In the genomic region with DNA sequence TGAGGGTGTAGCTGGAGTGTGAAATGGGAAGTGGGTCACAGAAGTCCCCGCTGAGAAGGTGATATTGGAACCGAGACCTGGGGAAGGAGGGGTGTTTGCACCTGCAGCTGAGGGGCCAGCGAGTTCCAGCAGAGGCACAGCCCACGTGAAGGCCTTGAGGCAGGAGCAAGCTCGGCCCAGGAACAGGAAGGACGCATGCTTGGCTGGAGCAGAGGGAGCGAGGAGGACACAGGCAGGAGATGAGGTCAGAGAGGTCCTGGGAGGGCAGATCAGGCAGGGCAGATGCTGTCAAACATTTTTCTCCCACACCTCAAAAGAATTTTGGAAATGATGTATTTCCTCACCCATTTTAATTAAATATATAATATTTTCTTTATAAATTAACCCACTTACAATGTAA, we compare ENCODE assay signal across 22 cellular contexts. TPM values are rescaled to one million over a fixed set of nuclear protein-coding genes. Genes with fewer than 3 reads are reported as not detected.
"Had no signal": no experiment of that assay in that cellular context is flagged by ENCODE, and none has a peak within 500 bp of the region (broad histone marks: within the 10 kb centered on the region; RNA-seq: fewer than 3 reads in every experiment).

No MANE protein-coding gene starts in this region.

- DNase-seq: activated CD4-positive, alpha-beta memory T cell treated with anti-CD3 and anti-CD28 coated beads for 36 hours; activated CD4-positive, alpha-beta T cell treated with anti-CD3 and anti-CD28 coated beads, Interleukin-2, amount 10 ng/mL, durations not matched to agents 7 days and 5 days; activated CD4-positive, CD25-positive, alpha-beta regulatory T cell; activated CD8-positive, alpha-beta memory T cell treated with anti-CD3 and anti-CD28 coated beads for 24 hours; activated effector memory CD4-positive, alpha-beta T cell treated with anti-CD3 and anti-CD28 coated beads, Interleukin-2, amount 50 U/mL, for 16 hours; activated naive CD4-positive, alpha-beta T cell treated with Interleukin-2 at 50 U/mL for 16 hours; activated T-cell treated with anti-CD3 and anti-CD28 coated beads, Interleukin-2, amount 50 U/mL, for 4 hours; NCI-H1092; NCI-H1417; NCI-H1930; NCI-H345; NCI-H510A; NCI-H526 treated with DMSO at 0.1 percent for 48 hours; NCI-H82; RPMI8226; SJCRH30; SK-N-SH; T-helper 1 cell had no signal

- H3K27ac ChIP-seq: KMS-11, SJCRH30, VCaP had no signal

- H3K4me3 ChIP-seq: SJCRH30 had no signal

- H3K9me3 ChIP-seq: SJCRH30 had no signal

- H3K27me3 ChIP-seq: SJCRH30 had no signal

- H3K4me1 ChIP-seq: SJCRH30 had no signal

- ATAC-seq: activated T-cell treated with anti-CD3 and anti-CD28 coated beads, Interleukin-2, amount 50 U/mL, for 4 hours; Right ventricle myocardium inferior had no signal

- H3K4me2 ChIP-seq: KMS-11, SK-N-SH had no signal

- H3K9ac ChIP-seq: KMS-11, SK-N-SH had no signal

RNA-seq across cellular contexts. Expression of a gene that starts 9.3 kb away (rescaled TPM):
- total RNA-seq: MCF 10A had no signal

RNA-seq across cellular contexts. Expression of a gene that starts 35.5 kb away (rescaled TPM):
- total RNA-seq: MCF 10A had no signal
